In genomic region chrX:63913719-63914118, GRCh38 we compare ENCODE assay signal across 9 cellular contexts.
"Had no signal": no experiment of that assay in that cellular context is flagged by ENCODE, and none has a peak within 500 bp of the region (broad histone marks: within the 10 kb centered on the region; RNA-seq: fewer than 3 reads in every experiment).

No MANE protein-coding gene starts in this region.

- DNase-seq: Karpas-422, KBM-7, KG1 had no signal

- H3K9ac ChIP-seq: KMS-11 had no signal

- H3K4me2 ChIP-seq: KMS-11 had no signal

- FAIRE-seq: HepG2, HTR-8/SVneo, K562 had no signal

- H3K4me3 ChIP-seq: K562 had no signal

- H3K27ac ChIP-seq: HL-60, KMS-11 had no signal

- H3K4me3 Mint-ChIP-seq: IgD-negative memory B cell had no signal

- H3K4me1 Mint-ChIP-seq: IgD-negative memory B cell had no signal

- H3K27ac Mint-ChIP-seq: IgD-negative memory B cell had no signal

- ATAC-seq: HepG2, K562 had no signal
